In genomic region chr1:80869299-80869698, GRCh38 we compare ENCODE assay signal across 33 cellular contexts.
"Had no signal": no experiment of that assay in that cellular context is flagged by ENCODE, and none has a peak within 500 bp of the region (broad histone marks: within the 10 kb centered on the region; RNA-seq: fewer than 3 reads in every experiment).

No MANE protein-coding gene starts in this region.

- H3K36me3 ChIP-seq: SJCRH30 had no signal

- ATAC-seq: Panc1, Right ventricle myocardium inferior, SK-N-SH treated with all-trans-retinoic acid at 6 μM for 48 hours, T-cell had no signal

- DNase-seq: Karpas-422, MM.1S, NCI-H1048, NCI-H1092 treated with DMSO at 0.1 percent for 48 hours, NCI-H1105 treated with DMSO at 0.1 percent for 48 hours, NCI-H1417, NCI-H1436, NCI-H146, NCI-H1694, NCI-H187, NCI-H1930, NCI-H2029 treated with DMSO at 0.1 percent for 48 hours, NCI-H2081 treated with DMSO at 0.1 percent for 48 hours, NCI-H2107, NCI-H2171, NCI-H226, NCI-H446 treated with DMSO at 0.1 percent for 48 hours, NCI-H510A, NCI-H524, NCI-H526, NCI-H69, NCI-H748 treated with DMSO at 0.1 percent for 48 hours, NCI-H82, PC-9, SHP77, SIG-M5, T-cell had no signal

- H3K27me3 ChIP-seq: SJCRH30 had no signal

- H3K9me3 ChIP-seq: SJCRH30 had no signal

- H3K4me3 ChIP-seq: PC-9, SJCRH30, SK-N-MC had no signal

- H3K27ac ChIP-seq: PC-9, RWPE1, SJCRH30, SK-N-MC had no signal

- H2AFZ ChIP-seq: PC-9 had no signal

- H3K4me2 ChIP-seq: PC-9 had no signal
